ENCODE assay signal across 12 cellular contexts in genomic region chr1:175434268-175434860, GRCh38.
DNase-seq lines count a peak whose midpoint lies in the region; ATAC-seq, FAIRE-seq and TF ChIP-seq lines count a peak whose summit lies in the region.
"Had no signal": no experiment of that assay in that cellular context is flagged by ENCODE, and none has a peak within 500 bp of the region (broad histone marks: within the 10 kb centered on the region; RNA-seq: fewer than 3 reads in every experiment).

No MANE protein-coding gene starts in this region.

- peak; percentile 71 for TF ChIP-seq CTCF in LNCaP clone FGC (IDR thresholded peaks at IDR 0.05; ENCODE audit: control insufficient read depth, extremely low read depth, insufficient read depth)
- TF ChIP-seq CTCF in endothelial cell of umbilical vein (IDR thresholded peaks at IDR 0.05; ENCODE audit: extremely low read depth in 1 of 2, insufficient read depth in 1 of 2, low read depth in 1 of 2, low read length in 2 of 2), result peak; percentile 21 to 37

- no peaks in the 10 kb centered on the region for H3K79me2 ChIP-seq in endothelial cell of umbilical vein (ENCODE audit: control insufficient read depth, insufficient read depth, low read length)

- no peak overlapping the region for H2AFZ ChIP-seq in endothelial cell of umbilical vein (ENCODE audit: low read depth, low read length)

- POLR2A ChIA-PET in endothelial cell of umbilical vein (lab: Charles Lee), result no interaction called here

- no peak for ATAC-seq in HG03442 (IDR thresholded peaks at IDR 0.05; ENCODE audit: unreplicated experiment)
- ATAC-seq in HG02610 (IDR thresholded peaks at IDR 0.05; ENCODE audit: unreplicated experiment), result no peak
- ATAC-seq: naive thymus-derived CD4-positive, alpha-beta T cell had no signal

- H3K4me2 ChIP-seq in endothelial cell of umbilical vein (ENCODE audit: insufficient read depth, low read length), result no peak overlapping the region

- H3K4me3 ChIP-seq in LNCaP clone FGC (ENCODE audit: low read depth, low read length) (no peak overlapping the region), endothelial cell of umbilical vein (replicated peaks in 1 of 3; ENCODE audit: insufficient read depth in 1 of 3, low read depth in 1 of 3, low read length in 3 of 3) (no peak overlapping the region)

- no peaks in the 10 kb centered on the region for H3K9me3 ChIP-seq in endothelial cell of umbilical vein (replicated peaks; ENCODE audit: control insufficient read depth, insufficient read depth, low read length)

- H3K36me3 ChIP-seq in endothelial cell of umbilical vein (ENCODE audit: control insufficient read depth in 2 of 2, extremely low read depth in 1 of 2, insufficient read depth in 2 of 2, low read length in 2 of 2), result no peaks in the 10 kb centered on the region

- peak; percentile 5 to 11 for DNase-seq in stimulated activated CD4-positive, alpha-beta T cell treated with anti-CD3 and anti-CD28 coated beads, Interleukin-2, amount 100 ng/mL, for 48 hours
- no peak for DNase-seq in stimulated activated CD4-positive, alpha-beta T cell treated with anti-CD3 and anti-CD28 coated beads, Interleukin-4, amount 100 ng/mL, for 1 hour
- DNase-seq in LNCaP clone FGC (ENCODE audit: low read depth) (no peak), endothelial cell of umbilical vein (ENCODE audit: low read depth, low spot score) (no peak), medulla oblongata (ENCODE audit: extremely low spot score) (no peak), NCI-H1092 (lab: John Stamatoyannopoulos, UW) (no peak)
- DNase-seq: activated naive CD4-positive, alpha-beta T cell treated with Interleukin-2 at 50 U/mL for 16 hours; COR-L47; naive thymus-derived CD4-positive, alpha-beta T cell; NCI-H1417 treated with DMSO at 0.1 percent for 48 hours had no signal

- BruUV-seq in endothelial cell of umbilical vein (replicated peaks; lab: Mats Ljungman, UMichigan), result no TSS peak

- FAIRE-seq in endothelial cell of umbilical vein (lab: Jason Lieb, UNC), result no peak

- H3K9me1 ChIP-seq in endothelial cell of umbilical vein (replicated peaks; ENCODE audit: control insufficient read depth, extremely low read depth, insufficient read depth, low read length), result no peaks in the 10 kb centered on the region

- H3K27ac ChIP-seq in endothelial cell of umbilical vein (ENCODE audit: insufficient read depth, low read depth, low read length), result no peak overlapping the region

- dilution Hi-C loops in endothelial cell of umbilical vein (cut with MboI; ENCODE audit: extremely low pct_ligation_motif_present, low sequenced_read_pairs), result no loop called here

- CTCF ChIA-PET in endothelial cell of umbilical vein (lab: Charles Lee), result interaction anchor here (0.8 kb wide), 1 partner anchor 288 kb away, joined by 3 read pairs; no protein-coding TSS in a partner anchor

- no peak for TF ChIP-seq POLR2A in endothelial cell of umbilical vein (IDR thresholded peaks at IDR 0.05; ENCODE audit: low read depth, low read length)

- H4K20me1 ChIP-seq in endothelial cell of umbilical vein (replicated peaks; ENCODE audit: control insufficient read depth, extremely low read depth, insufficient read depth, low read length), result no peaks in the 10 kb centered on the region

- H3K27me3 ChIP-seq in endothelial cell of umbilical vein (ENCODE audit: control insufficient read depth in 2 of 2, insufficient read depth in 2 of 2, low read length in 2 of 2), result no peaks in the 10 kb centered on the region

- intact Hi-C loops in endothelial cell of umbilical vein (cut with micrococcal nuclease), result no loop called here

- H3K4me1 ChIP-seq in endothelial cell of umbilical vein (ENCODE audit: control insufficient read depth, extremely low read depth, insufficient read depth, low read length), result no peaks in the 10 kb centered on the region

- no peak overlapping the region for H3K9ac ChIP-seq in endothelial cell of umbilical vein (replicated peaks; ENCODE audit: extremely low read depth, insufficient read depth, low read length)

TF ChIP-seq in endothelial cell of umbilical vein, 7 proteins besides CTCF, POLR2A, EP300 and RAD21:
- TF ChIP-seq FOS (IDR thresholded peaks at IDR 0.05; ENCODE audit: borderline replicate concordance, insufficient read depth, low read length) (no peak), EZH2 (IDR thresholded peaks at IDR 0.05; ENCODE audit: borderline replicate concordance, low read depth, low read length, severe bottlenecking) (no peak), GATA2 (IDR thresholded peaks at IDR 0.05; ENCODE audit: insufficient read depth, insufficient read length, low read depth, low read length) (no peak), MAX (IDR thresholded peaks at IDR 0.05; ENCODE audit: insufficient read depth, insufficient read length) (no peak), JUN (IDR thresholded peaks at IDR 0.05; ENCODE audit: borderline replicate concordance, insufficient read depth, insufficient read length, low read depth) (no peak), POLR2AphosphoS5 (IDR thresholded peaks at IDR 0.05; ENCODE audit: insufficient read depth, low read depth, low read length) (no peak), MYC (IDR thresholded peaks at IDR 0.05; ENCODE audit: low read depth, low read length) (no peak)

Comparison
In these comparisons a context has a peak if more than half of its experiments do, and no peak if none do; other contexts are left out.
1. DNase-seq: peak in stimulated activated CD4-positive, alpha-beta T cell treated with anti-CD3 and anti-CD28 coated beads, Interleukin-2, amount 100 ng/mL, for 48 hours (2 of 2); none in stimulated activated CD4-positive, alpha-beta T cell treated with anti-CD3 and anti-CD28 coated beads, Interleukin-4, amount 100 ng/mL, for 1 hour (single experiment), LNCaP clone FGC (single experiment), endothelial cell of umbilical vein (single experiment), medulla oblongata (single experiment) and NCI-H1092 (single experiment).